1 cellular context compared by ENCODE assay signal in the genomic region with DNA sequence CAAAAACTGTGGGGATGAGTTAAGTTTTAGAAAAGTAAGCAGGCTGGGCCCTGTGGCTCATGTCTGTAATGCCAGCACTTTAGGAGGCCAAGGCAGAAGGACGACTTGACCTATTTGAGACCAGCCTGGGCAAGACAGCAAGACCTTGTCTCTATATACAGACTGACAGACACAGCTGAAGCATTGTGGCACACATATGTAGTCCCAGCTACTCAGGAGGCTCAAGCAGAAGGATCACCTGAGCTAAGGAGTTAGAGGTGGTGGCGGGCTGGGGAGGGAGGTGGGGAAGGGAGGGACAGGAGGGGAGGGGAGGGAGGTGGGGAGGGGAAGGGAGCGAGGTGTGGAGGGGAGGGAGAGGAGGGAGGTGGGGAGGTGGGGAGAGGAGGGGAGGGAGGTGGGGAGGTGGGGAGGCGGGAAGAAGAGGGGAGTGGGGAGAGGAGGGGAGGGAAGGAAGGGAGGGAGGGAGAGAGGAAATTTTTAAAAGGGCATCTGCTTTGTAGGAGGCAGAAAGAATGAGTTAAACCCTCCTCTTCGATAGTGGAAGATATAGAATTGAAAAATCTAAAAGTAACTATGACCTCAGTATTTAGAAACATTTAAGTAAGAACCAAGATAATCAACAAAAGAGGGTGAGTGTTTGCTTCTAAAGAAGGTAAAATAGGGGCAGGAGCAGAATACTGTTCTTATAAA.
TF ChIP-seq lines count a peak whose summit lies in the region.

No MANE protein-coding gene starts in this region.

TF ChIP-seq in HepG2, 621 proteins besides CTCF, POLR2A, EP300 and RAD21:
- TF ChIP-seq HNRNPK (IDR thresholded peaks at IDR 0.05; ENCODE audit: low read depth, low read length, poor library complexity, severe bottlenecking) (peak; percentile 86), HOXA9 (CRISPR knock-in tag; IDR thresholded peaks at IDR 0.05; ENCODE audit: borderline replicate concordance) (no peak), ARNT2 (CRISPR knock-in tag; IDR thresholded peaks at IDR 0.05; ENCODE audit: low read depth) (no peak), PCBP1 (IDR thresholded peaks at IDR 0.05; ENCODE audit: borderline replicate concordance, low read depth, low read length) (0 out of 2 replicates have a peak, but pooled peaks have one; percentile 34), ZSCAN31 (CRISPR knock-in tag; IDR thresholded peaks at IDR 0.05; ENCODE audit: low read depth) (no peak), THAP7 (CRISPR knock-in tag; IDR thresholded peaks at IDR 0.05) (no peak), HIC2 (CRISPR knock-in tag; IDR thresholded peaks at IDR 0.05; ENCODE audit: low read depth) (no peak), SNAPC2 (CRISPR knock-in tag; IDR thresholded peaks at IDR 0.05) (no peak)
- TF ChIP-seq, protein P1, sequence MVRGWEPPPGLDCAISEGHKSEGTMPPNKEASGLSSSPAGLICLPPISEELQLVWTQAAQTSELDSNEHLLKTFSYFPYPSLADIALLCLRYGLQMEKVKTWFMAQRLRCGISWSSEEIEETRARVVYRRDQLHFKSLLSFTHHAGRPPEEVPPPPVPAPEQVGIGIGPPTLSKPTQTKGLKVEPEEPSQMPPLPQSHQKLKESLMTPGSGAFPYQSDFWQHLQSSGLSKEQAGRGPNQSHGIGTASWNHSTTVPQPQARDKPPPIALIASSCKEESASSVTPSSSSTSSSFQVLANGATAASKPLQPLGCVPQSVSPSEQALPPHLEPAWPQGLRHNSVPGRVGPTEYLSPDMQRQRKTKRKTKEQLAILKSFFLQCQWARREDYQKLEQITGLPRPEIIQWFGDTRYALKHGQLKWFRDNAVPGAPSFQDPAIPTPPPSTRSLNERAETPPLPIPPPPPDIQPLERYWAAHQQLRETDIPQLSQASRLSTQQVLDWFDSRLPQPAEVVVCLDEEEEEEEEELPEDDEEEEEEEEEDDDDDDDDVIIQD (CRISPR knock-in tag; IDR thresholded peaks at IDR 0.05; ENCODE audit: low read depth), result no peak
